Comparison of ENCODE assay signal across 24 cellular contexts in genomic region chr12:78818487-78818886, GRCh38. TPM values are rescaled to one million over a fixed set of nuclear protein-coding genes. Genes with fewer than 3 reads are reported as not detected.
DNase-seq lines count a peak whose midpoint lies in the region; ATAC-seq and TF ChIP-seq lines count a peak whose summit lies in the region.
"Had no signal": no experiment of that assay in that cellular context is flagged by ENCODE, and none has a peak within 500 bp of the region (broad histone marks: within the 10 kb centered on the region; RNA-seq: fewer than 3 reads in every experiment).

No MANE protein-coding gene starts in this region.

- CTCF ChIA-PET in WTC11 (lab: Charles Lee), result no interaction called here

- POLR2A ChIA-PET in WTC11 (lab: Charles Lee), result no interaction called here

- TF ChIP-seq CTCF in WTC11 (IDR thresholded peaks at IDR 0.05) (no peak), retinal pigment epithelial cell (conservative IDR thresholded peaks at IDR 0.05; ENCODE audit: low read depth, low read length) (no peak)

- no peaks in the 10 kb centered on the region for H3K36me3 Mint-ChIP-seq in WTC11
- H3K36me3 Mint-ChIP-seq: CD4-positive, CD25-positive, alpha-beta regulatory T cell had no signal

- ATAC-seq in WTC11 (peak; percentile 94), HG03097 (IDR thresholded peaks at IDR 0.05; ENCODE audit: low FRiP score, unreplicated experiment) (no peak)

- DNase-seq in HT-29 (ENCODE audit: low spot score) (peak; percentile 16), WTC11 (ENCODE audit: low spot score) (no peak), iPS-NIHi7 (ENCODE audit: extremely low spot score) (peak; percentile 21), retinal pigment epithelial cell (ENCODE audit: low read depth) (no peak), SHP77 treated with DMSO at 0.1 percent for 48 hours (lab: John Stamatoyannopoulos, UW) (no peak), GF-D8 (lab: John Stamatoyannopoulos, UW) (no peak), NCI-H524 treated with DMSO at 0.1 percent for 48 hours (lab: John Stamatoyannopoulos, UW) (no peak)
- DNase-seq: CD4-positive, CD25-positive, alpha-beta regulatory T cell; DMS 273 treated with DMSO at 0.1 percent for 48 hours; DND-41; H7; IMR-90; MV-4-11; NCI-H1105 treated with DMSO at 0.1 percent for 48 hours; NCI-H1694; NCI-H2081 treated with DMSO at 0.1 percent for 48 hours; NCI-H2171 treated with DMSO at 0.1 percent for 48 hours; NCI-H510A treated with DMSO at 0.1 percent for 48 hours; NCI-H774; NK-92 treated with Interleukin-12 subunit alpha and Interleukin-12 subunit beta, amount 100 ng/mL, for 24 hours; Peyer's patch; SJCRH30; T-helper 1 cell had no signal

- H3K4me3 ChIP-seq in retinal pigment epithelial cell (ENCODE audit: low read length), result peak overlapping the region; percentile 9
- H3K4me3 ChIP-seq: Peyer's patch, SJCRH30 had no signal

- H3K27ac Mint-ChIP-seq in WTC11, result no peak overlapping the region
- H3K27ac Mint-ChIP-seq: CD4-positive, CD25-positive, alpha-beta regulatory T cell had no signal

- H3K4me3 Mint-ChIP-seq in WTC11, result peak overlapping the region; percentile 6; the same call in 1 of the 2 replicates
- H3K4me3 Mint-ChIP-seq: CD4-positive, CD25-positive, alpha-beta regulatory T cell had no signal

- H3K4me1 Mint-ChIP-seq in WTC11, result peaks cover 5% of the 10 kb centered on the region; the same call in 1 of the 2 replicates
- H3K4me1 Mint-ChIP-seq: CD4-positive, CD25-positive, alpha-beta regulatory T cell had no signal

- H3K27me3 Mint-ChIP-seq in WTC11 (ENCODE audit: low read depth), result no peaks in the 10 kb centered on the region
- H3K27me3 Mint-ChIP-seq: CD4-positive, CD25-positive, alpha-beta regulatory T cell had no signal

- H3K9me3 Mint-ChIP-seq in WTC11, result peaks cover 11% of the 10 kb centered on the region

TF ChIP-seq in WTC11, 78 proteins besides CTCF, POLR2A, EP300 and RAD21:
- peak; percentile 74; the same call in 1 of the 2 replicates for TF ChIP-seq FOXK1 (CRISPR knock-in tag; IDR thresholded peaks at IDR 0.05)
- no peak for TF ChIP-seq CREM (CRISPR knock-in tag; IDR thresholded peaks at IDR 0.05)
TF ChIP-seq in WTC11: peak in this region for 1.

RNA-seq across cellular contexts. Expression of gene SYT1, which starts 46.1 kb away (rescaled TPM):
- not detected in 2 replicates for total RNA-seq in HT-29 (2014; rRNA removed; shearing (Covaris generic))
- 34.7 to 45.2 TPM (median 36.0 TPM) in 3 replicates for total RNA-seq in WTC11 (2021)
- total RNA-seq: CD4-positive, CD25-positive, alpha-beta regulatory T cell had no signal

Comparison
In these comparisons a context has a peak if more than half of its experiments do, and no peak if none do; other contexts are left out.
1. DNase-seq: peak in HT-29 (single experiment) and iPS-NIHi7 (single experiment); none in WTC11 (single experiment), retinal pigment epithelial cell (single experiment), SHP77 treated with DMSO at 0.1 percent for 48 hours (single experiment), GF-D8 (single experiment) and NCI-H524 treated with DMSO at 0.1 percent for 48 hours (single experiment).
2. RNA of gene SYT1, which starts 46.1 kb away (total RNA-seq): 34.7 to 45.2 TPM in WTC11; not detected in HT-29; every median in the first group is over 10 times any median in the second.